In genomic region chr11:64000026-64000739, GRCh38 we compare ENCODE assay signal across 8 cellular contexts. TPM values are rescaled to one million over a fixed set of nuclear protein-coding genes. Genes with fewer than 3 reads are reported as not detected.
DNase-seq lines count a peak whose midpoint lies in the region; ATAC-seq, FAIRE-seq and TF ChIP-seq lines count a peak whose summit lies in the region.

No MANE protein-coding gene starts in this region.

- H3K4me2 ChIP-seq in H1 (ENCODE audit: insufficient read depth in 1 of 2, low read depth in 2 of 2, low read length in 2 of 2) = peak overlapping the region; percentile 70 to 98

- peak overlapping the region; percentile 14 to 61 (median 47) for H3K4me3 ChIP-seq in H1 (ENCODE audit: extremely low read depth in 1 of 4, insufficient read depth in 2 of 4, low read depth in 3 of 4, low read length in 4 of 4)
- H3K4me3 ChIP-seq in mesodermal cell (ENCODE audit: extremely low read depth, insufficient read depth, low read length, poor library complexity, severe bottlenecking) = peak overlapping the region; percentile 14

- peaks cover 6% of the 10 kb centered on the region; the same call in 1 of the 2 replicates for H3K79me1 ChIP-seq in H1 (ENCODE audit: low read depth, low read length)

- H3K79me2 ChIP-seq in H1 (ENCODE audit: control insufficient read depth in 1 of 2, insufficient read depth in 2 of 2, low read length in 2 of 2) = no peaks in the 10 kb centered on the region

- no peak overlapping the region for H3K27ac ChIP-seq in H1 (ENCODE audit: low read depth, low read length)
- no peak overlapping the region for H3K27ac ChIP-seq in mesodermal cell (ENCODE audit: low read depth, low read length, severe bottlenecking)

- H3K23ac ChIP-seq in H1 (ENCODE audit: insufficient read length) = no peak overlapping the region

- H4K91ac ChIP-seq in H1 (replicated peaks; ENCODE audit: insufficient read length, low read length) = no peak overlapping the region

- no peak for FAIRE-seq in H1 (lab: Jason Lieb, UNC)

- POLR2A ChIA-PET in H1 (lab: Charles Lee; ENCODE audit: partially characterized antibody) = interaction anchor here (0.7 to 5.1 kb wide), 17 partner anchors 8 to 270 kb away, joined by 3 to 46 read pairs (median 3); partner anchors contain the start of genes COX8A and FERMT3

- H3K9me3 ChIP-seq in H1 (ENCODE audit: insufficient read depth in 2 of 2, low read depth in 1 of 2, low read length in 1 of 2) (no peaks in the 10 kb centered on the region), mesodermal cell (ENCODE audit: control insufficient read depth, low read length) (no peaks in the 10 kb centered on the region)

- TF ChIP-seq CTCF in H1 (IDR thresholded peaks at IDR 0.05; ENCODE audit: control extremely low read depth in 1 of 3, insufficient read depth in 1 of 3, low read depth in 1 of 3, low read length in 3 of 3) = peak in 2 of 3 experiments; percentile 57 to 92; a peak in 3 of 4 replicates

- H2BK12ac ChIP-seq in H1 (ENCODE audit: low read depth, low read length) = no peak overlapping the region

- CTCF ChIA-PET in H1 (lab: Charles Lee; ENCODE audit: partially characterized antibody) = interaction anchor here (0.6 to 6.8 kb wide), 42 partner anchors 9 to 301 kb away, joined by 3 to 171 read pairs (median 6); partner anchors contain the start of genes FLRT1 and STIP1

- H2AFZ ChIP-seq in H1 (ENCODE audit: low read length) = no peak overlapping the region

- H3K18ac ChIP-seq in H1 (ENCODE audit: extremely low read depth, low read length) = no peak overlapping the region

- H2BK5ac ChIP-seq in H1 (ENCODE audit: low read depth, low read length) = no peak overlapping the region

- TF ChIP-seq RAD21 in H1 (IDR thresholded peaks at IDR 0.05 in 1 of 2, conservative IDR thresholded peaks at IDR 0.05 in 1 of 2; ENCODE audit: low read depth in 2 of 2, low read length in 2 of 2) = peak; percentile 69 to 84

- no peak overlapping the region for H2AK5ac ChIP-seq in H1 (ENCODE audit: low read depth, low read length)

- H3K36me3 ChIP-seq in H1 (ENCODE audit: control insufficient read depth in 2 of 4, insufficient read depth in 4 of 4, low read length in 3 of 4) (peaks cover 6 to 19% (median 13%) of the 10 kb centered on the region in 4 experiments), mesodermal cell (ENCODE audit: control insufficient read depth, insufficient read depth, low read length) (peaks cover 29% of the 10 kb centered on the region)

- peaks cover 18% of the 10 kb centered on the region; the same call in 1 of the 2 replicates for H3K23me2 ChIP-seq in H1 (ENCODE audit: low read depth, low read length)

- peaks cover 2 to 23% (median 12%) of the 10 kb centered on the region in 4 experiments; a peak in 6 of 7 replicates for H3K4me1 ChIP-seq in H1 (replicated peaks in 1 of 4; ENCODE audit: control insufficient read depth in 3 of 4, insufficient read depth in 4 of 4, low read length in 3 of 4)
- H3K4me1 ChIP-seq in mesodermal cell (ENCODE audit: control insufficient read depth, insufficient read depth, low read length, poor library complexity, severe bottlenecking) = peaks cover 11% of the 10 kb centered on the region

- H3K14ac ChIP-seq in H1 (ENCODE audit: insufficient read length) = no peak overlapping the region

- no peak overlapping the region for H2BK15ac ChIP-seq in H1 (ENCODE audit: low read length)

- peak overlapping the region; percentile 59; the same call in 1 of the 2 replicates for H4K8ac ChIP-seq in H1 (ENCODE audit: extremely low read depth, insufficient read depth, low read length)

- no peak overlapping the region for H4K5ac ChIP-seq in H1 (ENCODE audit: insufficient read length, low read depth, low read length)

- no peak overlapping the region for H2BK20ac ChIP-seq in H1 (ENCODE audit: low read length)

- ATAC-seq in HG03520 (IDR thresholded peaks at IDR 0.05; ENCODE audit: unreplicated experiment) (peak; percentile 54), HG03342 (IDR thresholded peaks at IDR 0.05; ENCODE audit: unreplicated experiment) (no peak), GM21717 (IDR thresholded peaks at IDR 0.05; ENCODE audit: unreplicated experiment) (no peak)

- DNase-seq in ELR (ENCODE audit: low read depth) (peak; percentile 73), H1 (ENCODE audit: low read depth in 1 of 2, low spot score in 2 of 2) (peak in 1 of 2 experiments; percentile 91)
- DNase-seq in activated CD8-positive, alpha-beta memory T cell treated with anti-CD3 and anti-CD28 coated beads, Interleukin-2, amount 50 U/mL, for 1 hour (ENCODE audit: extremely low read depth) = peak; percentile 16
- DNase-seq in stimulated activated CD8-positive, alpha-beta memory T cell treated with anti-CD3 and anti-CD28 coated beads, Interleukin-15, amount 100 ng/mL, for 48 hours (ENCODE audit: low read depth in 2 of 2) = peak; percentile 61 to 62

- TF ChIP-seq POLR2A in H1 (IDR thresholded peaks at IDR 0.05; ENCODE audit: control extremely low read depth in 1 of 2, low read depth in 2 of 2, low read length in 2 of 2) = no peak

- no peak overlapping the region for H3K4ac ChIP-seq in H1 (replicated peaks; ENCODE audit: insufficient read length, low read depth, low read length)

- peaks cover 5 to 36% (median 24%) of the 10 kb centered on the region in 4 experiments for H3K27me3 ChIP-seq in H1 (replicated peaks in 1 of 4; ENCODE audit: control insufficient read depth in 3 of 4, extremely low read depth in 1 of 4, insufficient read depth in 3 of 4, low read length in 3 of 4)

- H2BK120ac ChIP-seq in H1 (replicated peaks; ENCODE audit: low read depth, low read length) = no peak overlapping the region

- WGBS in H1 (ENCODE audit: extremely low coverage in 1 of 2, insufficient coverage in 1 of 2, insufficient read length in 1 of 2, insufficient replicate concordance in 2 of 2, low coverage in 1 of 2, low lambda C conversion rate in 2 of 2, missing lambda C conversion rate in 1 of 2), 2 experiments = 5% methylated on average over 49 of the region's 67 CpGs; no CpG with 5 or more reads in 1 of the 2 experiments
- WGBS in mesodermal cell (ENCODE audit: insufficient coverage in 2 of 2), 2 experiments = 3 to 4% methylated on average over 48 to 50 of the region's 67 CpGs

- H4K20me1 ChIP-seq in H1 (replicated peaks in 1 of 2; ENCODE audit: control insufficient read depth in 1 of 2, insufficient read depth in 2 of 2, low read length in 2 of 2) = peaks cover 4 to 24% of the 10 kb centered on the region in 2 experiments

- no peak for TF ChIP-seq EP300 in H1 (IDR thresholded peaks at IDR 0.05; ENCODE audit: borderline replicate concordance in 1 of 2, low read depth in 2 of 2, low read length in 2 of 2)

- no peak overlapping the region for H3K9ac ChIP-seq in H1 (replicated peaks in 1 of 4; ENCODE audit: extremely low read depth in 1 of 4, low read depth in 3 of 4, low read length in 3 of 4)

- H3K56ac ChIP-seq in H1 (replicated peaks; ENCODE audit: insufficient read length, low read depth, low read length) = no peak overlapping the region

TF ChIP-seq in H1, 55 proteins besides CTCF, POLR2A, EP300 and RAD21 (continues in another document):
- no peak for TF ChIP-seq BACH1 (IDR thresholded peaks at IDR 0.05; ENCODE audit: low read length)
- 0 out of 2 replicates have a peak, but pooled peaks have one; percentile 8 for TF ChIP-seq CREB1 (IDR thresholded peaks at IDR 0.05)
- no peak for TF ChIP-seq SIRT6 (IDR thresholded peaks at IDR 0.05; ENCODE audit: low read length)
- TF ChIP-seq MAX (IDR thresholded peaks at IDR 0.05) = peak; percentile 4; the same call in 1 of the 2 replicates
- TF ChIP-seq CTBP2 (IDR thresholded peaks at IDR 0.05; ENCODE audit: borderline replicate concordance, insufficient read depth, insufficient read length, low read length) = no peak
- TF ChIP-seq CHD1 (IDR thresholded peaks at IDR 0.05; ENCODE audit: low read depth, low read length) = no peak
- no peak for TF ChIP-seq HDAC2 (IDR thresholded peaks at IDR 0.05; ENCODE audit: borderline replicate concordance in 1 of 2, low read depth in 2 of 2, low read length in 2 of 2)

RNA-seq across cellular contexts. Expression of gene OTUB1, which starts 13.9 kb away (rescaled TPM):
- 110 and 112 TPM in 2 replicates for total RNA-seq in H1 (2021; fragmentation: NEBNext Ultra II Directional; extraction: Animal tissue kit (Norgen Biotek cat#: 25700))
- polyA plus RNA-seq in H1 (2011; rRNA removed) = 274 and 348 TPM in 2 replicates
- polyA plus RNA-seq in H1 (2011; cell fraction: cytosol; rRNA removed) = 214 TPM
- polyA plus RNA-seq in H1 (2011; cell fraction: nucleus; rRNA removed) = 408 TPM
- polyA plus RNA-seq in H1 (2012, experiment 1 of 2) = 116 to 162 TPM (median 150 TPM) in 4 replicates
- 177 TPM for polyA plus RNA-seq in H1 (2012, experiment 2 of 2)
- 88.3 TPM for polyA plus RNA-seq in H1 (2013, experiment 1 of 2)
- polyA plus RNA-seq in H1 (2013, experiment 2 of 2) = 81.7 TPM
- polyA minus RNA-seq in H1 (2011; rRNA and poly(A)+ RNA removed) = 105 and 113 TPM in 2 replicates
- 71.3 TPM for polyA minus RNA-seq in H1 (2011; cell fraction: cytosol; rRNA and poly(A)+ RNA removed)
- 57.0 TPM for polyA minus RNA-seq in H1 (2011; cell fraction: nucleus; rRNA and poly(A)+ RNA removed)
- 131 TPM for polyA plus RNA-seq in mesodermal cell (2013, experiment 1 of 2)
- polyA plus RNA-seq in mesodermal cell (2013, experiment 2 of 2) = 108 TPM

RNA-seq across cellular contexts. Expression of gene COX8A, which starts 25.8 kb away (rescaled TPM):
- total RNA-seq in H1 (2021; fragmentation: NEBNext Ultra II Directional; extraction: Animal tissue kit (Norgen Biotek cat#: 25700)) = 365 and 413 TPM in 2 replicates
- polyA plus RNA-seq in H1 (2011; rRNA removed) = 1,720 and 2,058 TPM in 2 replicates
- 801 TPM for polyA plus RNA-seq in H1 (2011; cell fraction: cytosol; rRNA removed)
- polyA plus RNA-seq in H1 (2011; cell fraction: nucleus; rRNA removed) = 895 TPM
- 439 to 800 TPM (median 741 TPM) in 4 replicates for polyA plus RNA-seq in H1 (2012, experiment 1 of 2)
- 1,693 TPM for polyA plus RNA-seq in H1 (2012, experiment 2 of 2)
- polyA plus RNA-seq in H1 (2013, experiment 1 of 2) = 891 TPM
- 816 TPM for polyA plus RNA-seq in H1 (2013, experiment 2 of 2)
- 145 and 160 TPM in 2 replicates for polyA minus RNA-seq in H1 (2011; rRNA and poly(A)+ RNA removed)
- 241 TPM for polyA minus RNA-seq in H1 (2011; cell fraction: cytosol; rRNA and poly(A)+ RNA removed)
- 152 TPM for polyA minus RNA-seq in H1 (2011; cell fraction: nucleus; rRNA and poly(A)+ RNA removed)
- 375 TPM for polyA plus RNA-seq in mesodermal cell (2013, experiment 1 of 2)
- polyA plus RNA-seq in mesodermal cell (2013, experiment 2 of 2) = 310 TPM

RNA-seq across cellular contexts. Expression of gene FLRT1, which starts 35.5 kb away (rescaled TPM):
- total RNA-seq in H1 (2021; fragmentation: NEBNext Ultra II Directional; extraction: Animal tissue kit (Norgen Biotek cat#: 25700)) = 0.28 and 0.42 TPM in 2 replicates
- 0.14 and 0.20 TPM in 2 replicates for polyA plus RNA-seq in H1 (2011; rRNA removed)
- 0.10 TPM for polyA plus RNA-seq in H1 (2011; cell fraction: cytosol; rRNA removed)
- 0.19 TPM for polyA plus RNA-seq in H1 (2011; cell fraction: nucleus; rRNA removed)
- polyA plus RNA-seq in H1 (2012, experiment 1 of 2) = 0.30 to 0.89 TPM (median 0.74 TPM) in 4 replicates
- polyA plus RNA-seq in H1 (2012, experiment 2 of 2) = 0.17 TPM
- 0.61 TPM for polyA plus RNA-seq in H1 (2013, experiment 1 of 2)
- polyA plus RNA-seq in H1 (2013, experiment 2 of 2) = 0.59 TPM
- 0.16 and 0.20 TPM in 2 replicates for polyA minus RNA-seq in H1 (2011; rRNA and poly(A)+ RNA removed)
- 0.29 TPM for polyA minus RNA-seq in H1 (2011; cell fraction: cytosol; rRNA and poly(A)+ RNA removed)
- polyA minus RNA-seq in H1 (2011; cell fraction: nucleus; rRNA and poly(A)+ RNA removed) = not detected
- polyA plus RNA-seq in mesodermal cell (2013, experiment 1 of 2) = 0.63 TPM
- polyA plus RNA-seq in mesodermal cell (2013, experiment 2 of 2) = 0.51 TPM
